ENCODE assay signal across 8 cellular contexts in genomic region chr2:157874997-157875719, GRCh38. TPM values are rescaled to one million over a fixed set of nuclear protein-coding genes. Genes with fewer than 3 reads are reported as not detected.
A peak's percentile ranks its signal among the peaks of the same experiment; 100 is the strongest.
DNase-seq lines count a peak whose midpoint lies in the region; ATAC-seq and TF ChIP-seq lines count a peak whose summit lies in the region.

No MANE protein-coding gene starts in this region.

- H3K27ac ChIP-seq in PC-9: no peak overlapping the region
- peak overlapping the region; percentile 87 to 97 (median 96) for H3K27ac ChIP-seq in gastrocnemius medialis

- TF ChIP-seq CTCF in PC-9 (conservative IDR thresholded peaks at IDR 0.05): no peak
- TF ChIP-seq CTCF in brain (conservative IDR thresholded peaks at IDR 0.05): no peak
- no peak for TF ChIP-seq CTCF in gastrocnemius medialis (IDR thresholded peaks at IDR 0.05 in 4 of 5, conservative IDR thresholded peaks at IDR 0.05 in 1 of 5)

- no peaks in the 10 kb centered on the region for H3K9me3 ChIP-seq in PC-9 (ENCODE audit: insufficient read depth, low read depth)
- H3K9me3 ChIP-seq in iPS-18c (ENCODE audit: control insufficient read depth, insufficient read depth, low read length): no peaks in the 10 kb centered on the region
- H3K9me3 ChIP-seq in gastrocnemius medialis: no peaks in the 10 kb centered on the region

- H3K27me3 Mint-ChIP-seq in brain: peaks cover 6% of the 10 kb centered on the region

- H3K4me3 Mint-ChIP-seq in brain: peak overlapping the region; percentile 95 to 99 (median 98)

- BruUV-seq in PC-9 (replicated peaks; lab: Mats Ljungman, UMichigan): TSS peak; percentile 34

- peaks cover 6% of the 10 kb centered on the region for H3K36me3 Mint-ChIP-seq in brain

- H3K9me3 Mint-ChIP-seq in brain: peaks cover 0 to 3% (median 0%) of the 10 kb centered on the region in 5 experiments

- peak; percentile 26 for DNase-seq in activated CD8-positive, alpha-beta memory T cell treated with anti-CD3 and anti-CD28 coated beads, Interleukin-2, amount 50 U/mL, for 4 hours
- no peak for DNase-seq in activated CD8-positive, alpha-beta memory T cell treated with anti-CD3 and anti-CD28 coated beads, Interleukin-2, amount 50 U/mL, for 48 hours
- DNase-seq in PC-9: peak; percentile 7 to 42
- peak in 1 of 2 donors; percentile 32 for DNase-seq in gastrocnemius medialis
- no peak for DNase-seq in AML-193 (lab: John Stamatoyannopoulos, UW)

- peaks cover 14% of the 10 kb centered on the region for H3K79me2 ChIP-seq in PC-9 (ENCODE audit: low read depth)

- H3K4me3 ChIP-seq in PC-9: peak overlapping the region; percentile 59; the same call in 1 of the 2 replicates
- H3K4me3 ChIP-seq in iPS-18c (ENCODE audit: insufficient read depth, low read depth, low read length): peak overlapping the region; percentile 75
- peak overlapping the region; percentile 67 to 86 (median 68) for H3K4me3 ChIP-seq in gastrocnemius medialis

- H4K20me1 ChIP-seq in PC-9 (ENCODE audit: insufficient read depth): no peaks in the 10 kb centered on the region

- H2AFZ ChIP-seq in PC-9: peak overlapping the region; percentile 68; the same call in 1 of the 2 replicates

- peak in 1 of 2 donors; percentile 15 for TF ChIP-seq POLR2A in gastrocnemius medialis (IDR thresholded peaks at IDR 0.05)

- no peaks in the 10 kb centered on the region for H3K36me3 ChIP-seq in PC-9 (ENCODE audit: low read depth)
- H3K36me3 ChIP-seq in gastrocnemius medialis: no peaks in the 10 kb centered on the region

- no peaks in the 10 kb centered on the region for H3K9me2 ChIP-seq in PC-9 (ENCODE audit: insufficient read depth)

- H3K4me1 ChIP-seq in PC-9 (replicated peaks; ENCODE audit: insufficient read depth) (peaks cover 5% of the 10 kb centered on the region), gastrocnemius medialis (peaks cover 45 to 49% of the 10 kb centered on the region in 2 donors)

- peak overlapping the region; percentile 90 for H3K4me2 ChIP-seq in PC-9

- in situ Hi-C loops in gastrocnemius medialis (cut with MboI; ENCODE audit: low sequenced_read_pairs in 4 of 4): loop anchor here (5.0 to 10.0 kb wide), 2 partner anchors 90 to 93 kb away; no protein-coding TSS in a partner anchor

- ATAC-seq in gastrocnemius medialis (peak; percentile 7 to 9), GM18519 (IDR thresholded peaks at IDR 0.05; ENCODE audit: low FRiP score, unreplicated experiment) (no peak)

- intact Hi-C loops in PC-9 (cut with micrococcal nuclease; ENCODE audit: unreplicated experiment) (loop anchor here (5.0 kb wide), 2 partner anchors 43 to 93 kb away; no protein-coding TSS in a partner anchor), gastrocnemius medialis (cut with DNase I; ENCODE audit: low total_unique reads) (loop anchor here (10.0 kb wide), 1 partner anchor 1530 kb away; no protein-coding TSS in a partner anchor)

- POLR2A ChIA-PET in PC-9 (lab: Charles Lee; ENCODE audit: unreplicated experiment): no interaction called here

- peaks cover 73% of the 10 kb centered on the region for H3K4me1 Mint-ChIP-seq in brain

- H3K27me3 ChIP-seq in PC-9 (ENCODE audit: insufficient read depth, low read depth): no peaks in the 10 kb centered on the region
- no peaks in the 10 kb centered on the region for H3K27me3 ChIP-seq in gastrocnemius medialis

- H3K27ac Mint-ChIP-seq in brain: peak overlapping the region; percentile 96 to 99 (median 98)

- H3F3A ChIP-seq in PC-9 (ENCODE audit: insufficient read depth, low read depth): peaks cover 9% of the 10 kb centered on the region; the same call in 1 of the 2 replicates

- CTCF ChIA-PET in PC-9 (lab: Charles Lee): no interaction called here

RNA-seq across cellular contexts. Expression of gene ACVR1, which starts 1.0 kb away (rescaled TPM):
- total RNA-seq in PC-9 (2021) (8.6 and 8.9 TPM in 2 replicates), gastrocnemius medialis (10 to 100 TPM; 10.8 to 18.4 (median 12.2) TPM)
- 14.2 TPM for polyA plus RNA-seq in brain (ENCODE audit: insufficient read depth, low read depth, low replicate concordance)

Comparison
In these comparisons a context has a peak if more than half of its experiments do, and no peak if none do; other contexts are left out.
1. DNase-seq: peak in activated CD8-positive, alpha-beta memory T cell treated with anti-CD3 and anti-CD28 coated beads, Interleukin-2, amount 50 U/mL, for 4 hours (single experiment) and PC-9 (2 of 2); none in activated CD8-positive, alpha-beta memory T cell treated with anti-CD3 and anti-CD28 coated beads, Interleukin-2, amount 50 U/mL, for 48 hours (single experiment) and AML-193 (0 of 2).
2. Peak in every context shown above with its lines, with median percentiles within 50 percentile points of each other: H3K4me3 ChIP-seq.